In genomic region chr11:60118333-60118732, GRCh38 we compare ENCODE assay signal across 1 cellular context.
TF ChIP-seq lines count a peak whose summit lies in the region.

No MANE protein-coding gene starts in this region.

TF ChIP-seq in WTC11, 78 proteins besides CTCF, POLR2A, EP300 and RAD21 (continued from another document):
- TF ChIP-seq MLX (CRISPR knock-in tag; IDR thresholded peaks at IDR 0.05) (no peak), GABPB1 (CRISPR knock-in tag; IDR thresholded peaks at IDR 0.05) (no peak), MYBL2 (CRISPR knock-in tag; IDR thresholded peaks at IDR 0.05) (no peak), ZNF425 (CRISPR knock-in tag; conservative IDR thresholded peaks at IDR 0.05) (no peak), RELA (CRISPR knock-in tag; IDR thresholded peaks at IDR 0.05; ENCODE audit: borderline replicate concordance) (no peak), TEAD1 (CRISPR knock-in tag; IDR thresholded peaks at IDR 0.05) (no peak), MAX (CRISPR knock-in tag; IDR thresholded peaks at IDR 0.05) (no peak)
